ENCODE assay signal across 1 cellular context in genomic region chr6:106089981-106090380, GRCh38.
TF ChIP-seq lines count a peak whose summit lies in the region.

No MANE protein-coding gene starts in this region.

TF ChIP-seq in H1, 55 proteins besides CTCF, POLR2A, EP300 and RAD21 (continued from another document):
- TF ChIP-seq E2F6 (IDR thresholded peaks at IDR 0.05) (no peak), PHF8 (conservative IDR thresholded peaks at IDR 0.05; ENCODE audit: low read depth, low read length) (no peak), TBP (IDR thresholded peaks at IDR 0.05; ENCODE audit: low read depth, low read length) (no peak), HDAC6 (IDR thresholded peaks at IDR 0.05; ENCODE audit: low read depth, low read length) (no peak), JUN (IDR thresholded peaks at IDR 0.05; ENCODE audit: low read depth, low read length) (no peak)
